8 cellular contexts compared by ENCODE assay signal in genomic region chr13:26985285-26985878, GRCh38.
DNase-seq lines count a peak whose midpoint lies in the region; TF ChIP-seq lines count a peak whose summit lies in the region.

No MANE protein-coding gene starts in this region.

- peaks cover 9% of the 10 kb centered on the region for H3K27me3 Mint-ChIP-seq in neural crest cell (ENCODE audit: low read depth)

- POLR2A ChIA-PET in PC-9 (lab: Charles Lee; ENCODE audit: unreplicated experiment): interaction anchor here (0.5 kb wide), 1 partner anchor 418 kb away, joined by 5 read pairs; no protein-coding TSS in a partner anchor

- H3K4me3 ChIP-seq in BE2C (ENCODE audit: low read depth, low read length) (no peak overlapping the region), PC-9 (no peak overlapping the region), fibroblast of lung (replicated peaks in 1 of 4; ENCODE audit: control extremely low read depth in 1 of 4, insufficient read depth in 1 of 4, low read depth in 3 of 4, low read length in 4 of 4) (no peak overlapping the region), stomach smooth muscle (ENCODE audit: low read length in 2 of 2) (peak overlapping the region in 1 of 2 donors; percentile 10)
- H3K4me3 ChIP-seq in Jurkat, Clone E6-1 (ENCODE audit: low read length): no peak overlapping the region

- H2AFZ ChIP-seq in PC-9: no peak overlapping the region
- no peak overlapping the region for H2AFZ ChIP-seq in fibroblast of lung (ENCODE audit: low read length)

- TF ChIP-seq CTCF in BE2C (IDR thresholded peaks at IDR 0.05; ENCODE audit: low read depth, low read length) (peak; percentile 86), PC-9 (conservative IDR thresholded peaks at IDR 0.05) (peak; percentile 89), fibroblast of lung (conservative IDR thresholded peaks at IDR 0.05 in 1 of 2, IDR thresholded peaks at IDR 0.05 in 1 of 2; ENCODE audit: low read depth in 1 of 2, low read length in 2 of 2) (peak; percentile 73 to 78), neural crest cell (conservative IDR thresholded peaks at IDR 0.05) (peak; percentile 95)

- H3F3A ChIP-seq in PC-9 (ENCODE audit: insufficient read depth, low read depth): peaks cover 15% of the 10 kb centered on the region; the same call in 1 of the 2 replicates

- DNase-seq in BE2C: peak; percentile 77
- DNase-seq in GM19240 (ENCODE audit: insufficient read length, low spot score): peak; percentile 66
- peak; percentile 77 for DNase-seq in Jurkat, Clone E6-1 (ENCODE audit: low read depth, low spot score)
- DNase-seq in PC-9: peak; percentile 51 to 74
- peak; percentile 52 for DNase-seq in activated T-cell treated with anti-CD3 and anti-CD28 coated beads, Interleukin-2, amount 50 U/mL, for 1 hour
- DNase-seq in fibroblast of lung (ENCODE audit: low read depth in 2 of 2): peak; percentile 64 to 89
- DNase-seq in neural crest cell (ENCODE audit: low read depth, low spot score): peak; percentile 65

- H4K20me1 ChIP-seq in PC-9 (ENCODE audit: insufficient read depth) (no peaks in the 10 kb centered on the region), fibroblast of lung (ENCODE audit: control insufficient read depth, extremely low read depth, insufficient read depth, low read length) (no peaks in the 10 kb centered on the region)

- H3K27ac Mint-ChIP-seq in neural crest cell (ENCODE audit: unreplicated experiment): no peak overlapping the region

- intact Hi-C loops in PC-9 (cut with micrococcal nuclease; ENCODE audit: unreplicated experiment): loop anchor here (1.0 to 10.0 kb wide), 5 partner anchors 39 to 374 kb away; partner anchors contain the start of gene USP12

- H3K4me3 Mint-ChIP-seq in neural crest cell: no peak overlapping the region

- H3K27me3 ChIP-seq in BE2C (no peaks in the 10 kb centered on the region), PC-9 (ENCODE audit: insufficient read depth, low read depth) (no peaks in the 10 kb centered on the region), fibroblast of lung (ENCODE audit: control insufficient read depth, insufficient read depth, low read length) (no peaks in the 10 kb centered on the region), stomach smooth muscle (ENCODE audit: control insufficient read depth in 1 of 2, insufficient read depth in 2 of 2, low read length in 2 of 2) (no peaks in the 10 kb centered on the region)

- H3K9me3 ChIP-seq in BE2C (peaks cover 3% of the 10 kb centered on the region; the same call in 1 of the 2 replicates), PC-9 (ENCODE audit: insufficient read depth, low read depth) (no peaks in the 10 kb centered on the region), fibroblast of lung (ENCODE audit: control insufficient read depth, insufficient read depth, low read depth, low read length) (no peaks in the 10 kb centered on the region), stomach smooth muscle (ENCODE audit: control insufficient read depth in 2 of 2, low read length in 2 of 2) (no peaks in the 10 kb centered on the region)

- H3K79me2 ChIP-seq in PC-9 (ENCODE audit: low read depth) (no peaks in the 10 kb centered on the region), fibroblast of lung (ENCODE audit: control insufficient read depth, insufficient read depth, low read length) (no peaks in the 10 kb centered on the region)

- no peak overlapping the region for H3K9ac ChIP-seq in fibroblast of lung (ENCODE audit: insufficient read depth, low read length)
- H3K9ac ChIP-seq in stomach smooth muscle (ENCODE audit: low read length in 2 of 2): peak overlapping the region in 1 of 2 donors; percentile 52

- BruUV-seq in PC-9 (replicated peaks; lab: Mats Ljungman, UMichigan): no TSS peak

- H3K4me1 Mint-ChIP-seq in neural crest cell: no peaks in the 10 kb centered on the region

- no peaks in the 10 kb centered on the region for H3K9me3 Mint-ChIP-seq in neural crest cell

- H3K9me2 ChIP-seq in PC-9 (ENCODE audit: insufficient read depth): no peaks in the 10 kb centered on the region

- H3K4me2 ChIP-seq in PC-9: peak overlapping the region; percentile 34; the same call in 1 of the 2 replicates
- H3K4me2 ChIP-seq in fibroblast of lung (ENCODE audit: extremely low read depth, insufficient read depth, low read length): no peak overlapping the region

- H3K36me3 ChIP-seq in BE2C (no peaks in the 10 kb centered on the region), PC-9 (ENCODE audit: low read depth) (no peaks in the 10 kb centered on the region), fibroblast of lung (ENCODE audit: control insufficient read depth, insufficient read depth, low read length) (no peaks in the 10 kb centered on the region), stomach smooth muscle (ENCODE audit: control insufficient read depth in 2 of 2, insufficient read depth in 2 of 2, low read length in 2 of 2) (no peaks in the 10 kb centered on the region)

- H3K4me1 ChIP-seq in BE2C (peaks cover 21% of the 10 kb centered on the region), PC-9 (replicated peaks; ENCODE audit: insufficient read depth) (peaks cover 32% of the 10 kb centered on the region), fibroblast of lung (ENCODE audit: control insufficient read depth, extremely low read depth, insufficient read depth, low read length) (peaks cover 11% of the 10 kb centered on the region), stomach smooth muscle (ENCODE audit: control insufficient read depth, insufficient read depth, low read length) (peaks cover 46% of the 10 kb centered on the region)

- H3K36me3 Mint-ChIP-seq in neural crest cell (ENCODE audit: low read depth): no peaks in the 10 kb centered on the region

- CTCF ChIA-PET in PC-9 (lab: Charles Lee): interaction anchor here (0.5 to 1.5 kb wide), 8 partner anchors 38 to 562 kb away, joined by 3 to 10 read pairs (median 4); no protein-coding TSS in a partner anchor

- H3K27ac ChIP-seq in PC-9 (no peak overlapping the region), fibroblast of lung (ENCODE audit: insufficient read depth, low read length) (no peak overlapping the region), stomach smooth muscle (ENCODE audit: low read length) (peak overlapping the region; percentile 38)
